Comparison of ENCODE assay signal across 2 cellular contexts in the genomic region with DNA sequence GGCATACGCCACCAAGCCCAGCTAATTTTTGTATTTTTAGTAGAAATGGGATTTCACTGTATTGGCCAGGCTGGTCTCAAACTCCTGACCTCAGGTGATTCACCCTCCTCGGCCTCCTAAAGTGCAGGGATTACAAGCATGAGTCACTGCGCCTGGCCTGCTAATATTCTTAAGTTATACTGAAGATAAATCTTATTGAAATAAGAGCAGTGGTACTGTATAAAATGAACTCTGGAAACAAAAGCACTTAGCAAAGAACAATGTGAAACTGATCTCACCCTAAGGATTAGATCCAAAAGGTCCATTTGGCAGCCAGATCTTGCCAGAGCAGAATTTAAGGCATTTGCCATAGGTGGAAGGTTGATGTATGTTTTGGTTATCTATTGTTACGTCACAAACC.
TF ChIP-seq lines count a peak whose summit lies in the region.

No MANE protein-coding gene starts in this region.

TF ChIP-seq in SK-N-SH, 30 proteins besides CTCF, POLR2A, EP300 and RAD21:
- no peak for TF ChIP-seq SIN3A (IDR thresholded peaks at IDR 0.05; ENCODE audit: borderline replicate concordance, low read depth, low read length)
- no peak for TF ChIP-seq TEAD4 (IDR thresholded peaks at IDR 0.05; ENCODE audit: borderline replicate concordance, insufficient read depth)
- no peak for TF ChIP-seq SMC3 (IDR thresholded peaks at IDR 0.05; ENCODE audit: low read depth, low read length)
- peak; percentile 35 for TF ChIP-seq TCF12 (IDR thresholded peaks at IDR 0.05)
- TF ChIP-seq GABPA (IDR thresholded peaks at IDR 0.05; ENCODE audit: low read depth): no peak
- TF ChIP-seq JUND (IDR thresholded peaks at IDR 0.05): peak; percentile 57
- no peak for TF ChIP-seq TAF1 (IDR thresholded peaks at IDR 0.05; ENCODE audit: borderline replicate concordance, low read depth, low read length)
- TF ChIP-seq NFIC (IDR thresholded peaks at IDR 0.05; ENCODE audit: borderline replicate concordance): no peak
- TF ChIP-seq GATA2 (CRISPR knock-in tag; IDR thresholded peaks at IDR 0.05): no peak
- TF ChIP-seq, protein P1, sequence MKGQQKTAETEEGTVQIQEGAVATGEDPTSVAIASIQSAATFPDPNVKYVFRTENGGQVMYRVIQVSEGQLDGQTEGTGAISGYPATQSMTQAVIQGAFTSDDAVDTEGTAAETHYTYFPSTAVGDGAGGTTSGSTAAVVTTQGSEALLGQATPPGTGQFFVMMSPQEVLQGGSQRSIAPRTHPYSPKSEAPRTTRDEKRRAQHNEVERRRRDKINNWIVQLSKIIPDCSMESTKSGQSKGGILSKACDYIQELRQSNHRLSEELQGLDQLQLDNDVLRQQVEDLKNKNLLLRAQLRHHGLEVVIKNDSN (IDR thresholded peaks at IDR 0.05; ENCODE audit: borderline replicate concordance, low read depth): no peak
- peak; percentile 77 for TF ChIP-seq FOSL2 (IDR thresholded peaks at IDR 0.05; ENCODE audit: borderline replicate concordance, low read depth)
- no peak for TF ChIP-seq RCOR1 (IDR thresholded peaks at IDR 0.05; ENCODE audit: low read length)
- TF ChIP-seq RXRA (IDR thresholded peaks at IDR 0.05; ENCODE audit: borderline replicate concordance, low read depth): no peak
- no peak for TF ChIP-seq POLR2AphosphoS5 (IDR thresholded peaks at IDR 0.05; ENCODE audit: low read depth, low read length)
TF ChIP-seq in SK-N-SH: peak in this region for 3.

TF ChIP-seq in endothelial cell of umbilical vein, 7 proteins besides CTCF, POLR2A, EP300 and RAD21:
- no peak for TF ChIP-seq EZH2 (IDR thresholded peaks at IDR 0.05; ENCODE audit: borderline replicate concordance, low read depth, low read length, severe bottlenecking)
- peak; percentile 7 for TF ChIP-seq FOS (IDR thresholded peaks at IDR 0.05; ENCODE audit: borderline replicate concordance, insufficient read depth, low read length)
